ENCODE assay signal across 23 cellular contexts in genomic region chrY:19600711-19601110, GRCh38.
DNase-seq lines count a peak whose midpoint lies in the region; ATAC-seq and TF ChIP-seq lines count a peak whose summit lies in the region.
"Had no signal": no experiment of that assay in that cellular context is flagged by ENCODE, and none has a peak within 500 bp of the region (broad histone marks: within the 10 kb centered on the region; RNA-seq: fewer than 3 reads in every experiment).

No MANE protein-coding gene starts in this region.

- peak in 1 of 2 experiments; percentile 45 for DNase-seq in SJSA1 (ENCODE audit: low read depth in 1 of 2, low spot score in 2 of 2)
- peak; percentile 30 for DNase-seq in glomerular visceral epithelial cell (ENCODE audit: extremely low spot score)
- no peak for DNase-seq in spleen
- no peak for DNase-seq in mucosa of gallbladder (ENCODE audit: low spot score)
- DNase-seq in DMS114 treated with DMSO at 0.1 percent for 48 hours (lab: John Stamatoyannopoulos, UW; ENCODE audit: unreplicated experiment), result no peak
- DNase-seq: activated CD4-positive, CD25-positive, alpha-beta regulatory T cell treated with anti-CD3 and anti-CD28 coated beads, Interleukin-2, amount 50 U/mL, for 72 hours; activated naive CD4-positive, alpha-beta T cell treated with anti-CD3 and anti-CD28 coated beads, Interleukin-2, amount 50 U/mL, for 16 hours; activated T-cell treated with anti-CD3 and anti-CD28 coated beads, Interleukin-2, amount 50 U/mL, for 48 hours; AML-193; DMS79 treated with DMSO at 0.1 percent for 48 hours; effector memory CD4-positive, alpha-beta T cell; glutamatergic neuron; left colon; NCI-H1417; NCI-H524; nephron progenitor cell; posterior cingulate gyrus; sigmoid colon; stimulated activated naive CD4-positive, alpha-beta T cell; T-helper 9 cell; thyroid gland had no signal

- H3K27ac ChIP-seq in SJSA1 (peak overlapping the region; percentile 81), spleen (no peak overlapping the region)
- H3K27ac ChIP-seq: sigmoid colon, thyroid gland had no signal

- no peak overlapping the region for H3K4me3 ChIP-seq in SJSA1
- no peak overlapping the region for H3K4me3 ChIP-seq in spleen
- H3K4me3 ChIP-seq: sigmoid colon, thyroid gland had no signal

- whole genome bisulfite sequencing in spleen, 5 donors, result 75 to 91% (median 78%) methylated on average over 3 of the region's 3 CpGs; no CpG with 5 or more reads in 2 of the 5 donors

- H3K36me3 ChIP-seq in SJSA1 (no peaks in the 10 kb centered on the region), spleen (peaks cover 0 to 37% (median 0%) of the 10 kb centered on the region in 6 donors)
- H3K36me3 ChIP-seq: sigmoid colon, thyroid gland had no signal

- H3K4me1 ChIP-seq in SJSA1 (replicated peaks), result peaks cover 15% of the 10 kb centered on the region
- H3K4me1 ChIP-seq in spleen, result no peaks in the 10 kb centered on the region
- H3K4me1 ChIP-seq: sigmoid colon, thyroid gland had no signal

- ATAC-seq in GM18498 (IDR thresholded peaks at IDR 0.05; ENCODE audit: unreplicated experiment) (peak; percentile 76), HG02642 (IDR thresholded peaks at IDR 0.05; ENCODE audit: poor library complexity, unreplicated experiment) (peak; percentile 50)
- ATAC-seq: left colon had no signal

- intact Hi-C loops in spleen (cut with DNase I; ENCODE audit: low total_unique reads), result no loop called here

- no peak for TF ChIP-seq POLR2A in spleen (IDR thresholded peaks at IDR 0.05)

- H3K27me3 ChIP-seq in SJSA1 (replicated peaks) (no peaks in the 10 kb centered on the region), spleen (replicated peaks in 1 of 7) (no peaks in the 10 kb centered on the region)
- H3K27me3 ChIP-seq: sigmoid colon, thyroid gland had no signal

- TF ChIP-seq CTCF in spleen (IDR thresholded peaks at IDR 0.05 in 8 of 11, conservative IDR thresholded peaks at IDR 0.05 in 3 of 11), result no peak

- no peaks in the 10 kb centered on the region for H3K9me3 ChIP-seq in SJSA1 (replicated peaks)
- H3K9me3 ChIP-seq in spleen, result no peaks in the 10 kb centered on the region
- H3K9me3 ChIP-seq: sigmoid colon, thyroid gland had no signal
